20 cellular contexts compared by ENCODE assay signal in genomic region chr4:176875026-176875425, GRCh38.
DNase-seq lines count a peak whose midpoint lies in the region; ATAC-seq and TF ChIP-seq lines count a peak whose summit lies in the region.
"Had no signal": no experiment of that assay in that cellular context is flagged by ENCODE, and none has a peak within 500 bp of the region (broad histone marks: within the 10 kb centered on the region; RNA-seq: fewer than 3 reads in every experiment).

No MANE protein-coding gene starts in this region.

- H4K20me1 ChIP-seq in osteoblast (ENCODE audit: insufficient read depth, low read length) = no peaks in the 10 kb centered on the region

- H3K27me3 ChIP-seq in osteoblast (ENCODE audit: insufficient read depth, low read length) = no peaks in the 10 kb centered on the region

- no peaks in the 10 kb centered on the region for H3K9me3 ChIP-seq in osteoblast (ENCODE audit: low read depth, low read length)

- H3K36me3 ChIP-seq in osteoblast (ENCODE audit: insufficient read depth, low read length) = no peaks in the 10 kb centered on the region

- peak overlapping the region; percentile 65 for H3K27ac ChIP-seq in osteoblast (ENCODE audit: low read depth, low read length)

- peaks cover 17% of the 10 kb centered on the region for H3K79me2 ChIP-seq in osteoblast (ENCODE audit: insufficient read depth, low read length)

- TF ChIP-seq CTCF in fibroblast of mammary gland (conservative IDR thresholded peaks at IDR 0.05; ENCODE audit: control insufficient read depth, insufficient read depth, low read depth, low read length) (no peak), osteoblast (IDR thresholded peaks at IDR 0.05; ENCODE audit: extremely low read depth, low read depth, low read length) (no peak)

- DNase-seq in AG20443 (ENCODE audit: low spot score) (peak; percentile 29), RPMI7951 (ENCODE audit: low read depth) (peak; percentile 70), fibroblast of mammary gland (ENCODE audit: low read depth) (peak; percentile 10), osteoblast (ENCODE audit: insufficient read length, low spot score, missing footprints) (no peak), NCI-H226 (no peak)
- no peak for DNase-seq in activated CD4-positive, alpha-beta T cell treated with anti-CD3 and anti-CD28 coated beads, Interleukin-2, amount 50 U/mL, for 1 hour
- DNase-seq: CD4-positive, CD25-positive, alpha-beta regulatory T cell; COR-L47; DMS79; Karpas-422; NCI-H1048; NCI-H1436; NCI-H1930; NCI-H524; NCI-H774; NK-92 treated with Interleukin-12 subunit alpha and Interleukin-12 subunit beta, amount 100 ng/mL, for 24 hours had no signal

- H3K4me3 ChIP-seq in fibroblast of mammary gland (ENCODE audit: control insufficient read depth, low read depth, low read length) (no peak overlapping the region), osteoblast (ENCODE audit: insufficient read depth, low read length) (no peak overlapping the region)
- H3K4me3 ChIP-seq: GM12878 had no signal

- H3K4me2 ChIP-seq in osteoblast (ENCODE audit: insufficient read depth, low read length) = peak overlapping the region; percentile 57

- peak overlapping the region; percentile 72 for H2AFZ ChIP-seq in osteoblast (ENCODE audit: low read length)

- ATAC-seq in HG02885 (IDR thresholded peaks at IDR 0.05; ENCODE audit: poor library complexity, unreplicated experiment) = no peak
- ATAC-seq: GM12878, HCT116, Panc1 had no signal

- H3K4me1 ChIP-seq in osteoblast (ENCODE audit: insufficient read depth, low read length) = peaks cover 15% of the 10 kb centered on the region

Comparison
In these comparisons a context has a peak if more than half of its experiments do, and no peak if none do; other contexts are left out.
1. DNase-seq: peak in AG20443 (single experiment), RPMI7951 (single experiment) and fibroblast of mammary gland (single experiment); none in osteoblast (single experiment), NCI-H226 (single experiment) and activated CD4-positive, alpha-beta T cell treated with anti-CD3 and anti-CD28 coated beads, Interleukin-2, amount 50 U/mL, for 1 hour (single experiment).